Comparison of ENCODE assay signal across 9 cellular contexts in the genomic region with DNA sequence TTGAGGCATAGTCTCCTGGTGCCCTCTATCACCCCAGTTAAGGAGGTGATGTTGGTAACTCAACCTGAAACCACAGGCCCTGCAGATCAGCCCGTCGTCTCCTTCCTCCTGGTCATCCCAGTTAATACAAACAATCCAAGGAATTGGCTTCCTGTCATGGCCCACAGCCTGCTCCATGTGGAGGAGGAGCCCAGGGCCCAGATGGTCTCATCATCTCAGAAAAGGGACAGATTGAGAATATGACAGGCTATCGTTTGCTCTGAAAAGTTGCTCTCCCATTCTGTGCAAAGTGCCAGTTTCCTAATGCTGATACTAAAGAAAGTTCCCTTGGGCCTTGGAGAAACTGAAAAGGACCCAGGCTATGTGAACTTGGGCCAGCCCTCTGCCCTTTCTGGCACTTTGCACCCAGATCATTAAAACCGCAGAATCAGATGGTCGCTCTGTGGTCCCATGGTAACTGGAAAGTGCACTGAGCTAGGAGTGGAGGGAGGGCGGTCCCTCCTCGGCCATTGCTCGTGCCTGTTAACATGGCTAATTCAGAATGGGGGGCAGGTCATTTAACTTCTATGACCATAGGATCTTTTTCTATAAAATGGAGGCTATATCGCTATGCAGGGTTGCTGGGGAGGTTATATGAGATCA. TPM values are rescaled to one million over a fixed set of nuclear protein-coding genes. Genes with fewer than 3 reads are reported as not detected.
A peak's percentile ranks its signal among the peaks of the same experiment; 100 is the strongest.
DNase-seq lines count a peak whose midpoint lies in the region; ATAC-seq and TF ChIP-seq lines count a peak whose summit lies in the region.
"Had no signal": no experiment of that assay in that cellular context is flagged by ENCODE, and none has a peak within 500 bp of the region (broad histone marks: within the 10 kb centered on the region; RNA-seq: fewer than 3 reads in every experiment).

No MANE protein-coding gene starts in this region.

- no peak for ATAC-seq in GM18861 (IDR thresholded peaks at IDR 0.05; ENCODE audit: unreplicated experiment)

- H3K27ac ChIP-seq in ascending aorta (peak overlapping the region; percentile 84 to 98), layer of hippocampus (ENCODE audit: low read depth, low read length) (peak overlapping the region; percentile 69), testis (peak overlapping the region; percentile 91 to 95)

- H3K36me3 ChIP-seq in ascending aorta (no peaks in the 10 kb centered on the region), testis (ENCODE audit: low read depth, missing control alignments) (no peaks in the 10 kb centered on the region)

- H3K27me3 ChIP-seq in ascending aorta (no peaks in the 10 kb centered on the region), layer of hippocampus (ENCODE audit: control insufficient read depth, insufficient read depth, low read length) (no peaks in the 10 kb centered on the region), testis (no peaks in the 10 kb centered on the region)

- H3K4me3 ChIP-seq in ascending aorta (peak overlapping the region in 1 of 2 donors; percentile 39), testis (no peak overlapping the region)

- H3K4me1 ChIP-seq in ascending aorta (peaks cover 52 to 80% of the 10 kb centered on the region in 2 donors), testis (peaks cover 55% of the 10 kb centered on the region)

- intact Hi-C loops in ascending aorta (cut with DNase I) (loop anchor here (10.0 kb wide), 3 partner anchors 254 to 414 kb away; partner anchors contain the start of genes CCDC107, CCIN, RMRP and RUSC2), testis (cut with DNase I; ENCODE audit: low total_unique reads) (no loop called here)

- 38 to 43% methylated on average over 8 to 9 of the region's 9 CpGs for WGBS in testis, 2 donors

- H3K9me3 ChIP-seq in ascending aorta (no peaks in the 10 kb centered on the region), testis (no peaks in the 10 kb centered on the region)

- TF ChIP-seq POLR2A in testis (IDR thresholded peaks at IDR 0.05) = no peak

- TF ChIP-seq CTCF in ascending aorta (IDR thresholded peaks at IDR 0.05) (no peak), testis (IDR thresholded peaks at IDR 0.05) (no peak)

- DNase-seq in NCI-H2171 treated with DMSO at 0.1 percent for 48 hours (lab: John Stamatoyannopoulos, UW) (peak; percentile 23), NCI-H2171 (lab: John Stamatoyannopoulos, UW) (no peak), ascending aorta (ENCODE audit: low spot score in 2 of 2) (no peak), testis (no peak), 8988T (no peak), HuH-7.5 (ENCODE audit: low spot score) (no peak)
- DNase-seq: activated CD4-positive, alpha-beta T cell treated with anti-CD3 and anti-CD28 coated beads, Interleukin-2, amount 50 U/mL, for 48 hours had no signal

RNA-seq across cellular contexts. Expression of gene SPAAR, which starts 0.7 kb away (rescaled TPM):
- total RNA-seq in ascending aorta (4.0 TPM), testis (10 to 100 TPM; 56.9 to 69.8 TPM)
- polyA plus RNA-seq in testis (ENCODE audit: insufficient read depth, low read depth, low replicate concordance) = 15.0 TPM

RNA-seq across cellular contexts. Expression of gene HRCT1, which starts 2.6 kb away (rescaled TPM):
- 32.7 TPM for total RNA-seq in ascending aorta
- total RNA-seq in testis = 1 to 10 TPM; 2.5 to 6.5 TPM
- polyA plus RNA-seq in testis (ENCODE audit: insufficient read depth, low read depth, low replicate concordance) = 7.1 TPM

RNA-seq across cellular contexts. Expression of gene OR13J1, which starts 38.4 kb away (rescaled TPM):
- total RNA-seq in ascending aorta (not detected), testis (not detected)
- not detected for polyA plus RNA-seq in testis (ENCODE audit: insufficient read depth, low read depth, low replicate concordance)

RNA-seq across cellular contexts. Expression of gene OR2S2, which starts 49.3 kb away (rescaled TPM):
- total RNA-seq in ascending aorta (not detected), testis (not detected)
- not detected for polyA plus RNA-seq in testis (ENCODE audit: insufficient read depth, low read depth, low replicate concordance)

Comparison
In these comparisons a context has a peak if more than half of its experiments do, and no peak if none do; other contexts are left out.
1. RNA of gene SPAAR, which starts 0.7 kb away (total RNA-seq): 56.9 to 69.8 TPM in testis; 4.0 TPM in ascending aorta (single experiment); every median in the first group is over 10 times any median in the second.
2. Peak in every context shown above with its lines, with median percentiles within 50 percentile points of each other: H3K27ac ChIP-seq.